In the genomic region with DNA sequence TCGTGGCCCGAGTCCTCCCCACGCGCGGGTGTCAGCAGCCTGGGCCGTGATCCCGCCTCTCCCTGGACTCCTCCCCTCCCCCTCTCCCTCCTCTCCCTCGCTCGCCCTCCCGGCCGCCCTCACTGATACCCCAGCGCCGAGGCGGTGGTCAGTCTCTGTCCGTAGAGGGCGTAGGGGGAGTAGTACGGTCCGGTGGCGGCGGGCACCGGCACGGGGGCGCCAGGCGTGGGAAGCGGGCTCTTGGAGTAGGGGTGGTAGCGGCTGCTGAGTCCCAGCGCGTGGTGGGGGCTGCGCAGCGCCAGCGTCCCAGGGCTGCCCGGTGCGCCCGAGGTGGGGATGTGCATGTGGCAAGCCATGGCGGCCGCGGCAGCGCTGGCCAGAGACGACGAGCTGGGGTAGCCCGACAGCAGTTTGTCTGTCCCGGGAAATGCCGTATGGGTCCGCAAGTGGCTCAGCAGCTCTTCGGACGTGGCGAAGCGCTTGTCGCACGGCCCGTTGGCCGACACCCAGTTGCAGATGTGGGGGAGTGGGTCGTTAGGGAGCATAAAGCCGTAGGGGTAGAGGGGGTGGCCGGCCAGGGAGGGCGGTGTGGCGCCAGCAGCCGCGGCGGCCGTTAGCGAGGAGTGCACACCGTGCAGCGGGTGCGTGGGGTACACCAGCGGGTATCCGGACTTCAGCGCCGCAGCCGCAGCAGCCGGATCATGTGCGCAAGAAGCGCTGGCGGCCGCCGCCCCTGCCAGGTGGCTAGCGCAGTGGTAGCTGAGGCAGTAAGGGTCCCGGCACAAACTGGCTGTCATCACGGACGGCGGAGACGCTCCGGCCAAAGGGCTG, we compare ENCODE assay signal across 10 cellular contexts. TPM values are rescaled to one million over a fixed set of nuclear protein-coding genes. Genes with fewer than 3 reads are reported as not detected.
DNase-seq lines count a peak whose midpoint lies in the region; ATAC-seq and TF ChIP-seq lines count a peak whose summit lies in the region.
"Had no signal": no experiment of that assay in that cellular context is flagged by ENCODE, and none has a peak within 500 bp of the region (broad histone marks: within the 10 kb centered on the region; RNA-seq: fewer than 3 reads in every experiment).

No MANE protein-coding gene starts in this region.

- H3K27ac ChIP-seq in esophagus squamous epithelium (peak overlapping the region; percentile 92 to 99 (median 98)), muscle layer of duodenum (ENCODE audit: low read length) (peak overlapping the region; percentile 84), aorta (ENCODE audit: low read depth in 1 of 2, low read length in 2 of 2) (peak overlapping the region in 1 of 2 donors; percentile 49)
- H3K27ac ChIP-seq: C4-2B had no signal

- H3K9me3 Mint-ChIP-seq in natural killer cell: no peaks in the 10 kb centered on the region
- H3K9me3 Mint-ChIP-seq in natural killer cell treated with Interleukin-12 subunit alpha and Interleukin-12 subunit beta and Interleukin-15 and Interleukin-18, amount 100 ng/mL, for 72 hours: no peaks in the 10 kb centered on the region
- H3K9me3 Mint-ChIP-seq: activated CD4-positive, alpha-beta memory T cell treated with anti-CD3 and anti-CD28 coated beads for 36 hours had no signal

- no peak overlapping the region for H3K27ac Mint-ChIP-seq in natural killer cell
- no peak overlapping the region for H3K27ac Mint-ChIP-seq in natural killer cell treated with Interleukin-12 subunit alpha and Interleukin-12 subunit beta and Interleukin-15 and Interleukin-18, amount 100 ng/mL, for 72 hours
- H3K27ac Mint-ChIP-seq: activated CD4-positive, alpha-beta memory T cell treated with anti-CD3 and anti-CD28 coated beads for 36 hours had no signal

- peaks cover 27 to 46% of the 10 kb centered on the region in 2 donors for H3K27me3 Mint-ChIP-seq in natural killer cell (ENCODE audit: low read depth in 2 of 2)
- peaks cover 43 to 47% of the 10 kb centered on the region in 2 donors for H3K27me3 Mint-ChIP-seq in natural killer cell treated with Interleukin-12 subunit alpha and Interleukin-12 subunit beta and Interleukin-15 and Interleukin-18, amount 100 ng/mL, for 72 hours

- intact Hi-C loops in natural killer cell (cut with micrococcal nuclease): no loop called here
- intact Hi-C loops in esophagus squamous epithelium (cut with DNase I): loop anchor here (5.0 kb wide), 1 partner anchor 102 kb away; no protein-coding TSS in a partner anchor
- intact Hi-C loops in aorta (cut with DNase I): loop anchor here (1.0 to 10.0 kb wide), 6 partner anchors 102 to 1148 kb away; no protein-coding TSS in a partner anchor

- H3K9me3 ChIP-seq in esophagus squamous epithelium (no peaks in the 10 kb centered on the region), muscle layer of duodenum (ENCODE audit: control insufficient read depth in 1 of 2, low read length in 2 of 2) (no peaks in the 10 kb centered on the region), aorta (ENCODE audit: control insufficient read depth, low read length) (no peaks in the 10 kb centered on the region)

- H3K36me3 ChIP-seq in esophagus squamous epithelium (peaks cover 0 to 16% (median 6%) of the 10 kb centered on the region in 3 donors), muscle layer of duodenum (ENCODE audit: control insufficient read depth in 1 of 2, insufficient read depth in 2 of 2, low read length in 2 of 2) (peaks cover 0 to 11% of the 10 kb centered on the region in 2 donors), aorta (ENCODE audit: control insufficient read depth in 1 of 2, insufficient read depth in 2 of 2, low read length in 1 of 2) (no peaks in the 10 kb centered on the region)

- TF ChIP-seq POLR2A in esophagus squamous epithelium (IDR thresholded peaks at IDR 0.05): no peak

- H3K4me3 Mint-ChIP-seq in natural killer cell: peak overlapping the region; percentile 42
- H3K4me3 Mint-ChIP-seq in natural killer cell treated with Interleukin-12 subunit alpha and Interleukin-12 subunit beta and Interleukin-15 and Interleukin-18, amount 100 ng/mL, for 72 hours: no peak overlapping the region
- H3K4me3 Mint-ChIP-seq: activated CD4-positive, alpha-beta memory T cell treated with anti-CD3 and anti-CD28 coated beads for 36 hours had no signal

- WGBS in esophagus squamous epithelium, 2 donors: 29 to 31% methylated on average over 8 to 15 of the region's 83 CpGs
- 22 to 24% methylated on average over 70 to 83 of the region's 83 CpGs for WGBS in aorta, 2 donors

- peak overlapping the region; percentile 66 to 96 (median 90) for H3K4me3 ChIP-seq in esophagus squamous epithelium
- H3K4me3 ChIP-seq in muscle layer of duodenum (ENCODE audit: low read depth in 1 of 2, low read length in 2 of 2): peak overlapping the region; percentile 48 to 97
- H3K4me3 ChIP-seq in aorta (ENCODE audit: low read length in 2 of 2): peak overlapping the region; percentile 60 to 81

- H3K4me1 Mint-ChIP-seq in natural killer cell: peaks cover 14 to 38% of the 10 kb centered on the region in 2 donors
- H3K4me1 Mint-ChIP-seq in natural killer cell treated with Interleukin-12 subunit alpha and Interleukin-12 subunit beta and Interleukin-15 and Interleukin-18, amount 100 ng/mL, for 72 hours (ENCODE audit: low read depth in 2 of 2): peaks cover 17 to 21% of the 10 kb centered on the region in 2 donors

- TF ChIP-seq CTCF in natural killer cell (IDR thresholded peaks at IDR 0.05) (no peak), esophagus squamous epithelium (IDR thresholded peaks at IDR 0.05) (no peak)

- H3K36me3 Mint-ChIP-seq in natural killer cell: no peaks in the 10 kb centered on the region
- no peaks in the 10 kb centered on the region for H3K36me3 Mint-ChIP-seq in natural killer cell treated with Interleukin-12 subunit alpha and Interleukin-12 subunit beta and Interleukin-15 and Interleukin-18, amount 100 ng/mL, for 72 hours
- H3K36me3 Mint-ChIP-seq: activated CD4-positive, alpha-beta memory T cell treated with anti-CD3 and anti-CD28 coated beads for 36 hours had no signal

- DNase-seq in natural killer cell: no peak
- no peak for DNase-seq in natural killer cell treated with Interleukin-12 subunit alpha and Interleukin-12 subunit beta and Interleukin-15 and Interleukin-18, amount 100 ng/mL, for 72 hours (ENCODE audit: low spot score)
- DNase-seq in esophagus squamous epithelium (lab: John Stamatoyannopoulos, UW): no peak
- peak; percentile 59 to 80 for DNase-seq in aorta
- DNase-seq in foreskin melanocyte: no peak
- no peak for DNase-seq in SKM-1 treated with dmso at 0.1 percent for 144 hours (lab: John Stamatoyannopoulos, UW; ENCODE audit: unreplicated experiment)
- DNase-seq in NCI-H2029 treated with DMSO at 0.1 percent for 48 hours (lab: John Stamatoyannopoulos, UW): no peak

- H3K27me3 ChIP-seq in esophagus squamous epithelium (peaks cover 0 to 22% (median 0%) of the 10 kb centered on the region in 4 donors), muscle layer of duodenum (ENCODE audit: low read depth, low read length) (no peaks in the 10 kb centered on the region), aorta (ENCODE audit: control insufficient read depth in 1 of 2, insufficient read depth in 2 of 2, low read length in 1 of 2) (no peaks in the 10 kb centered on the region)

- ATAC-seq in natural killer cell (no peak), aorta (ENCODE audit: low FRiP score) (no peak)
- ATAC-seq in natural killer cell treated with Interleukin-12 subunit alpha and Interleukin-12 subunit beta and Interleukin-15 and Interleukin-18, amount 100 ng/mL, for 72 hours: no peak

- H3K4me1 ChIP-seq in esophagus squamous epithelium (peaks cover 9 to 41% (median 12%) of the 10 kb centered on the region in 3 donors), muscle layer of duodenum (ENCODE audit: control insufficient read depth in 1 of 2, insufficient read depth in 2 of 2, low read length in 2 of 2) (peaks cover 0 to 9% of the 10 kb centered on the region in 2 donors), aorta (ENCODE audit: control insufficient read depth in 1 of 2, insufficient read depth in 2 of 2, low read length in 2 of 2) (no peaks in the 10 kb centered on the region)

RNA-seq across cellular contexts. Expression of a gene that starts 2.7 kb away (rescaled TPM):
- total RNA-seq in natural killer cell (1 to 10 TPM in 1 of 3 donors, under 1 TPM in 2; 0.27 to 1.2 (median 0.73) TPM), esophagus squamous epithelium (10 to 100 TPM in 3 of 4 donors, 1 to 10 TPM in 1; 9.7 to 17.5 (median 14.8) TPM), aorta (10 to 100 TPM; 15.7 to 32.1 TPM)
- under 1 TPM; 0.11 to 0.21 TPM for total RNA-seq in natural killer cell treated with Interleukin-12 subunit alpha and Interleukin-12 subunit beta and Interleukin-15 and Interleukin-18, amount 100 ng/mL, for 72 hours
- polyA plus RNA-seq in aorta: 10 to 100 TPM in 1 of 2 donors, 1 to 10 TPM in 1; 7.0 to 22.1 TPM

RNA-seq across cellular contexts. Expression of a gene that starts 32.6 kb away (rescaled TPM):
- total RNA-seq in natural killer cell (1 to 10 TPM; 1.4 to 2.4 (median 2.1) TPM), esophagus squamous epithelium (10 to 100 TPM in 1 of 4 donors, 1 to 10 TPM in 1, under 1 TPM in 1, not detected in 1; 0.88 to 14.1 (median 5.1) TPM), aorta (10 to 100 TPM; 17.9 to 25.7 TPM)
- 1 to 10 TPM in 1 of 2 donors, under 1 TPM in 1; 0.92 to 1.8 TPM for total RNA-seq in natural killer cell treated with Interleukin-12 subunit alpha and Interleukin-12 subunit beta and Interleukin-15 and Interleukin-18, amount 100 ng/mL, for 72 hours
- polyA plus RNA-seq in aorta: 10 to 100 TPM in 1 of 2 donors, 1 to 10 TPM in 1; 7.4 to 11.5 TPM
- total RNA-seq: activated CD4-positive, alpha-beta memory T cell treated with anti-CD3 and anti-CD28 coated beads for 36 hours had no signal

Comparison
In these comparisons a context has a peak if more than half of its experiments do, and no peak if none do; other contexts are left out.
1. DNase-seq: peak in aorta (2 of 2); none in natural killer cell (single experiment), natural killer cell treated with Interleukin-12 subunit alpha and Interleukin-12 subunit beta and Interleukin-15 and Interleukin-18, amount 100 ng/mL, for 72 hours (single experiment), esophagus squamous epithelium (single experiment), foreskin melanocyte (single experiment), SKM-1 treated with dmso at 0.1 percent for 144 hours (single experiment) and NCI-H2029 treated with DMSO at 0.1 percent for 48 hours (single experiment).
2. RNA of a gene that starts 2.7 kb away (total RNA-seq): 15.7 to 32.1 TPM in aorta and 9.7 to 17.5 TPM in esophagus squamous epithelium; 0.27 to 1.2 TPM in natural killer cell and 0.11 to 0.21 TPM in natural killer cell treated with Interleukin-12 subunit alpha and Interleukin-12 subunit beta and Interleukin-15 and Interleukin-18, amount 100 ng/mL, for 72 hours; every median in the first group is over 4 times any median in the second.
3. Peak in every context shown above with its lines, with median percentiles within 50 percentile points of each other: H3K4me3 ChIP-seq.